9 cellular contexts compared by ENCODE assay signal in genomic region chr2:186848873-186849578, GRCh38. TPM values are rescaled to one million over a fixed set of nuclear protein-coding genes. Genes with fewer than 3 reads are reported as not detected.
DNase-seq lines count a peak whose midpoint lies in the region; ATAC-seq and TF ChIP-seq lines count a peak whose summit lies in the region.
"Had no signal": no experiment of that assay in that cellular context is flagged by ENCODE, and none has a peak within 500 bp of the region (broad histone marks: within the 10 kb centered on the region; RNA-seq: fewer than 3 reads in every experiment).

A gene with protein sequence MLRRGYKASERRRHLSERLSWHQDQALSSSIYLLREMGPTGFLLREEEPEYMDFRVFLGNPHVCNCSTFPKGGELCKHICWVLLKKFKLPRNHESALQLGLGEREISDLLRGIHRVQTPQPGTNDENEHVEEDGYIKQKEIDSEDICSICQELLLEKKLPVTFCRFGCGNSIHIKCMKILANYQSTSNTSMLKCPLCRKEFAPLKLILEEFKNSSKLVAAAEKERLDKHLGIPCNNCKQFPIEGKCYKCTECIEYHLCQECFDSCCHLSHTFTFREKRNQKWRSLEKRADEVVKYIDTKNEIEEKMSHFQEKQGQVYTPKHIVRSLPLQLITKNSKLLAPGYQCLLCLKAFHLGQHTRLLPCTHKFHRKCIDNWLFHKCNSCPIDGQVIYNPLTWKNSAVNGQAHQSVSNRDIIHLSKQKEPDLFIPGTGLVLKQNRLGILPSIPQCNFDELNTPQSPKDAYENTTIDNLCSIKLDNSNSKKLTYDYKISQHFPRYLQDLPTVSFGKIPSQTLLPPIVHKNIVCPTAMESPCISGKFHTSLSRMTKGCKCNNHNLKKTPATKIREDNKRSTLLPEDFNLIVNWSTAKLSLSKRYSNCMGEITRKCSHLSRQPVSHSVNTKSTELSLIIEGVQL (minus strand): TSS chr2:186849170. CDS start chr2:186849130, 40 bp downstream.

- peaks cover 0 to 14% (median 4%) of the 10 kb centered on the region in 8 donors for H3K9me3 Mint-ChIP-seq in CD4-positive, alpha-beta memory T cell

- no peaks in the 10 kb centered on the region for H3K9me3 ChIP-seq in CD4-positive, alpha-beta memory T cell (ENCODE audit: control insufficient read depth in 1 of 2, low read length in 2 of 2)

- no peak within 1 kb of the TSS for H3K27ac ChIP-seq in CD4-positive, alpha-beta memory T cell (ENCODE audit: low read depth, low read length)

- intact Hi-C loops in CD4-positive, alpha-beta memory T cell (cut with micrococcal nuclease) = no loop called here

- peak within 1 kb of the TSS in 1 of 7 donors; percentile 46 for H3K27ac Mint-ChIP-seq in CD4-positive, alpha-beta memory T cell
- H3K27ac Mint-ChIP-seq: IgD-negative memory B cell had no signal

- no peaks in the 10 kb centered on the region for H3K36me3 Mint-ChIP-seq in CD4-positive, alpha-beta memory T cell
- H3K36me3 Mint-ChIP-seq: IgD-negative memory B cell had no signal

- H3K4me3 ChIP-seq in CD4-positive, alpha-beta memory T cell (ENCODE audit: low read length in 2 of 2) = no peak within 1 kb of the TSS

- POLR2A ChIA-PET in CD4-positive, alpha-beta memory T cell (lab: Charles Lee; ENCODE audit: partially characterized antibody) = no interaction called here

- H3K36me3 ChIP-seq in CD4-positive, alpha-beta memory T cell (ENCODE audit: insufficient read depth, low read length) = no peaks in the 10 kb centered on the region

- CTCF ChIA-PET in CD4-positive, alpha-beta memory T cell (lab: Charles Lee; ENCODE audit: partially characterized antibody) = no interaction called here

- H3K4me3 Mint-ChIP-seq in CD4-positive, alpha-beta memory T cell = peak within 1 kb of the TSS; percentile 19 to 73 (median 64)

- H3K27me3 ChIP-seq in CD4-positive, alpha-beta memory T cell (ENCODE audit: insufficient read depth, low read length) = no peaks in the 10 kb centered on the region

- no peaks in the 10 kb centered on the region for H3K4me1 ChIP-seq in CD4-positive, alpha-beta memory T cell (ENCODE audit: insufficient read depth, low read length)

- H3K4me1 Mint-ChIP-seq in CD4-positive, alpha-beta memory T cell = peaks cover 0 to 14% (median 7%) of the 10 kb centered on the region in 4 donors

- ATAC-seq in GM21447 (IDR thresholded peaks at IDR 0.05; ENCODE audit: unreplicated experiment) = peak; percentile 82
- ATAC-seq in SK-N-SH treated with all-trans-retinoic acid at 6 μM for 48 hours = peak; percentile 95
- peak; percentile 36 for ATAC-seq in left lobe of liver
- ATAC-seq in GM21526 (IDR thresholded peaks at IDR 0.05; ENCODE audit: low FRiP score, unreplicated experiment) = no peak

- peak in 3 of 5 donors; percentile 1 to 6 (median 2) for DNase-seq in CD4-positive, alpha-beta memory T cell
- peak; percentile 70 for DNase-seq in M059J (ENCODE audit: low read depth)
- peak; percentile 60 for DNase-seq in dermis blood vessel endothelial cell
- DNase-seq in left lobe of liver (ENCODE audit: low spot score) = peak; percentile 45
- DNase-seq in stimulated activated CD4-positive, alpha-beta T cell treated with anti-CD3 and anti-CD28 coated beads, Interleukin-1b, Interleukin-23, amount 100 ng/mL, for 48 hours = peak; percentile 39

- peaks cover 6 to 12% of the 10 kb centered on the region in 2 donors for H3K27me3 Mint-ChIP-seq in CD4-positive, alpha-beta memory T cell

TF ChIP-seq in SK-N-SH treated with all-trans-retinoic acid at 6 μM for 48 hours, 23 proteins besides CTCF, POLR2A, EP300 and RAD21:
- TF ChIP-seq BACH2 (CRISPR knock-in tag; IDR thresholded peaks at IDR 0.05; ENCODE audit: borderline replicate concordance) = no peak
- TF ChIP-seq ZNF565 (CRISPR knock-in tag; conservative IDR thresholded peaks at IDR 0.05; ENCODE audit: low read depth) = no peak
- no peak for TF ChIP-seq ZFP30 (CRISPR knock-in tag; IDR thresholded peaks at IDR 0.05)
- TF ChIP-seq ZFP3 (CRISPR knock-in tag; IDR thresholded peaks at IDR 0.05) = no peak
- TF ChIP-seq TOX (CRISPR knock-in tag; IDR thresholded peaks at IDR 0.05; ENCODE audit: borderline replicate concordance) = no peak

RNA-seq across cellular contexts. Expression of the gene that starts here (rescaled TPM):
- not detected for total RNA-seq in CD4-positive, alpha-beta memory T cell
- not detected for polyA plus RNA-seq in CD4-positive, alpha-beta memory T cell
- total RNA-seq in M059J (2014; rRNA removed; shearing (Covaris generic)) = not detected in 2 replicates
- not detected in 2 replicates for total RNA-seq in dermis blood vessel endothelial cell
- total RNA-seq in left lobe of liver = not detected
- polyA plus RNA-seq: IgD-negative memory B cell had no signal

Comparison
In these comparisons a context has a peak if more than half of its experiments do, and no peak if none do; other contexts are left out.
1. Peak in DNase-seq in CD4-positive, alpha-beta memory T cell; RNA of the gene not detected or under 1 TPM.
2. Peak in DNase-seq in M059J; RNA of the gene not detected or under 1 TPM.
3. Peak in DNase-seq in dermis blood vessel endothelial cell; RNA of the gene not detected or under 1 TPM.
4. Peak in DNase-seq and ATAC-seq in left lobe of liver; RNA of the gene not detected or under 1 TPM.
5. DNase-seq: peak in every context shown above with its lines; median percentile 70 in M059J; 60 in dermis blood vessel endothelial cell; 45 in left lobe of liver; 39 in stimulated activated CD4-positive, alpha-beta T cell treated with anti-CD3 and anti-CD28 coated beads, Interleukin-1b, Interleukin-23, amount 100 ng/mL, for 48 hours; 2 in CD4-positive, alpha-beta memory T cell.